In the genomic region with DNA sequence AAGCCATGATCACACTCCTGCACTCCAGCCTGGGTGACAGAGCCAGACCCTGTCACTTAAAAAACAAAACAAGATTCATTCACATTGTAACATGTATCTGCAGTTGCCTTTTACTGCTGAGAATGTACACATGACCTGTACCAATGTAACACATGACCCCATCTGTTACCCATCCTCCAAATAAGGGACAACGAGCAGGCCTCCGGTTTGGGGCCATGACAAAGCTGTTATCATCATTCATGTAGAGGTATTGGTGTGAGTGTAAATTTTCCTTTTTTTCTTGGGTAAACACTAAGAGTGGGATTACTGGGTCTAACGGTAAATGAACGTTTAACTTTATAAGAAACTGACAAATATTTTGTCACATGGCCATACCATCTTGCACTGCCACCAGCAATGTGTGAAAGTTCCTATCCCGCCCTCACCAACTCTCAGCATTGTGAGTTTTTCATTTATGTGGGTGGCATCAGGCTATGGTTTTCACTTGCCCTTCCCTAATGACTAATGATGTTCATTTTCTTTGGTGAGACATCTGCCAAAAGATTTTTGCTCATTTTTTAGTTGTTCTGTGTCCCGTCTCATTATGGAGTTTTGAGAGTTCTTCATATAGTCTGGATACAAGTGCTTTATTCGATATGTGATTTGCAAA, we compare ENCODE assay signal across 23 cellular contexts.
"Had no signal": no experiment of that assay in that cellular context is flagged by ENCODE, and none has a peak within 500 bp of the region (broad histone marks: within the 10 kb centered on the region; RNA-seq: fewer than 3 reads in every experiment).

No MANE protein-coding gene starts in this region.

- H3K4me2 ChIP-seq: KMS-11 had no signal

- H3K9me3 Mint-ChIP-seq: IgD-negative memory B cell had no signal

- H3K4me3 ChIP-seq: K562, SJSA1, SK-N-MC had no signal

- H3K27ac Mint-ChIP-seq: IgD-negative memory B cell had no signal

- H3K27ac ChIP-seq: HL-60, KMS-11, SJSA1, SK-N-MC had no signal

- H3K27me3 Mint-ChIP-seq: IgD-negative memory B cell had no signal

- H3K36me3 Mint-ChIP-seq: IgD-negative memory B cell had no signal

- H3K27me3 ChIP-seq: SJSA1 had no signal

- DNase-seq: Kasumi-1, MM.1S, NCI-H1092 treated with DMSO at 0.1 percent for 48 hours, NCI-H1436, NCI-H187, NCI-H2029, NCI-H2081 treated with DMSO at 0.1 percent for 48 hours, NCI-H2171, NCI-H226, NCI-H446, NCI-H510A, NCI-H524 treated with DMSO at 0.1 percent for 48 hours, NCI-H69, NCI-H774, Right ventricle myocardium superior, RPMI8226, SIG-M5 had no signal

- H3K4me1 Mint-ChIP-seq: IgD-negative memory B cell had no signal

- H3K4me1 ChIP-seq: SJSA1 had no signal

- H3K9me3 ChIP-seq: SJSA1 had no signal

- ATAC-seq: K562 had no signal

- H3K9ac ChIP-seq: KMS-11 had no signal

- H3K36me3 ChIP-seq: SJSA1 had no signal
